2 cellular contexts compared by ENCODE assay signal in the genomic region with DNA sequence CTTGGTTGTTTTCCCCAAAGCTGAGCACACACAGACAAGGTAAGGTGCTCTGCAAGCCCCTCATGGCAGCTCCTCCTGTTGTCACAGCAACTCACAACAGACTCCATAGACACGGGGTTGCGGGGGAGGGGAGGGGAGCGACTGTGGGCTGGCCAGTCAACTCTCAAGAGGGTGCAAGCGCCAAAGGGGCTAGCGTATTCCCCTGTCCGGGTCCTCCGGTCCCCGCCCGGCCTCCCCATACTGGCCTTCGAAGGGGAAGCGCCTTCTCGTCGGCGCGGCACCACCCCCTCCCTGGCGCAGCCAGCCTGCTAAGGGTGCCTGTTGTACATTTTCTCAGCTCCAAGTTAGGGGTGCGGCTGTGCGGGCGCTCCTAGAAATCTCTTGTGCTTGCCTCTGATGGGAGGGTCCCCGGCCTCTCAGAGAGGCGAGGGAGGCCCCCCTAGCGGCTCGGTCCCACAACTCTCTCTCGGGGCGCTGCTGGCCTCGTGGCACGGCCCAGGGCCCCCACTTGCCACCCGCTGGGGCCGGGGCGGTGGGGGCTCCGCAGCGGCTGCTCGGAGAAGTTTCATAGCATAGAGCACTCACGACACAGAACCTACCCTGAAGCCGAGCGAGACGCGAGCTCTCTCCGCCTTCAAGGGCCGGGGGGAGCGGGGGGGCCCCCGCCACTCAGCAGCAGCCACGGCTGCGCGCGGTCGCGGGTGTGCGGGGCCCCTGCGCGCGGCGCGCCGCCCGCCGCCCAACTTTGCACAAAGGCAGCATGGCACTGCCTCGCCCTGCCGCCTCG.
TF ChIP-seq lines count a peak whose summit lies in the region.

No MANE protein-coding gene starts in this region.

TF ChIP-seq in PFSK-1, 5 proteins besides CTCF, POLR2A, EP300 and RAD21 (continued from another document):
- TF ChIP-seq, protein P1, sequence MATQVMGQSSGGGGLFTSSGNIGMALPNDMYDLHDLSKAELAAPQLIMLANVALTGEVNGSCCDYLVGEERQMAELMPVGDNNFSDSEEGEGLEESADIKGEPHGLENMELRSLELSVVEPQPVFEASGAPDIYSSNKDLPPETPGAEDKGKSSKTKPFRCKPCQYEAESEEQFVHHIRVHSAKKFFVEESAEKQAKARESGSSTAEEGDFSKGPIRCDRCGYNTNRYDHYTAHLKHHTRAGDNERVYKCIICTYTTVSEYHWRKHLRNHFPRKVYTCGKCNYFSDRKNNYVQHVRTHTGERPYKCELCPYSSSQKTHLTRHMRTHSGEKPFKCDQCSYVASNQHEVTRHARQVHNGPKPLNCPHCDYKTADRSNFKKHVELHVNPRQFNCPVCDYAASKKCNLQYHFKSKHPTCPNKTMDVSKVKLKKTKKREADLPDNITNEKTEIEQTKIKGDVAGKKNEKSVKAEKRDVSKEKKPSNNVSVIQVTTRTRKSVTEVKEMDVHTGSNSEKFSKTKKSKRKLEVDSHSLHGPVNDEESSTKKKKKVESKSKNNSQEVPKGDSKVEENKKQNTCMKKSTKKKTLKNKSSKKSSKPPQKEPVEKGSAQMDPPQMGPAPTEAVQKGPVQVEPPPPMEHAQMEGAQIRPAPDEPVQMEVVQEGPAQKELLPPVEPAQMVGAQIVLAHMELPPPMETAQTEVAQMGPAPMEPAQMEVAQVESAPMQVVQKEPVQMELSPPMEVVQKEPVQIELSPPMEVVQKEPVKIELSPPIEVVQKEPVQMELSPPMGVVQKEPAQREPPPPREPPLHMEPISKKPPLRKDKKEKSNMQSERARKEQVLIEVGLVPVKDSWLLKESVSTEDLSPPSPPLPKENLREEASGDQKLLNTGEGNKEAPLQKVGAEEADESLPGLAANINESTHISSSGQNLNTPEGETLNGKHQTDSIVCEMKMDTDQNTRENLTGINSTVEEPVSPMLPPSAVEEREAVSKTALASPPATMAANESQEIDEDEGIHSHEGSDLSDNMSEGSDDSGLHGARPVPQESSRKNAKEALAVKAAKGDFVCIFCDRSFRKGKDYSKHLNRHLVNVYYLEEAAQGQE (IDR thresholded peaks at IDR 0.05; ENCODE audit: insufficient read depth in 1 of 2, low read depth in 2 of 2, low read length in 2 of 2) = no peak
- no peak for TF ChIP-seq TAF1 (IDR thresholded peaks at IDR 0.05; ENCODE audit: borderline replicate concordance, insufficient read depth, low read length)

TF ChIP-seq in K562, 482 proteins besides CTCF, POLR2A, EP300 and RAD21 (continued from another document and continues in another):
- no peak for TF ChIP-seq PPARD (CRISPR knock-in tag; IDR thresholded peaks at IDR 0.05)
- peak; percentile 98 for TF ChIP-seq GATAD2B (IDR thresholded peaks at IDR 0.05; ENCODE audit: borderline replicate concordance)
- peak in 1 of 2 experiments; percentile 65 for TF ChIP-seq NRF1 (conservative IDR thresholded peaks at IDR 0.05 in 1 of 2, IDR thresholded peaks at IDR 0.05 in 1 of 2)
- TF ChIP-seq, protein P2, sequence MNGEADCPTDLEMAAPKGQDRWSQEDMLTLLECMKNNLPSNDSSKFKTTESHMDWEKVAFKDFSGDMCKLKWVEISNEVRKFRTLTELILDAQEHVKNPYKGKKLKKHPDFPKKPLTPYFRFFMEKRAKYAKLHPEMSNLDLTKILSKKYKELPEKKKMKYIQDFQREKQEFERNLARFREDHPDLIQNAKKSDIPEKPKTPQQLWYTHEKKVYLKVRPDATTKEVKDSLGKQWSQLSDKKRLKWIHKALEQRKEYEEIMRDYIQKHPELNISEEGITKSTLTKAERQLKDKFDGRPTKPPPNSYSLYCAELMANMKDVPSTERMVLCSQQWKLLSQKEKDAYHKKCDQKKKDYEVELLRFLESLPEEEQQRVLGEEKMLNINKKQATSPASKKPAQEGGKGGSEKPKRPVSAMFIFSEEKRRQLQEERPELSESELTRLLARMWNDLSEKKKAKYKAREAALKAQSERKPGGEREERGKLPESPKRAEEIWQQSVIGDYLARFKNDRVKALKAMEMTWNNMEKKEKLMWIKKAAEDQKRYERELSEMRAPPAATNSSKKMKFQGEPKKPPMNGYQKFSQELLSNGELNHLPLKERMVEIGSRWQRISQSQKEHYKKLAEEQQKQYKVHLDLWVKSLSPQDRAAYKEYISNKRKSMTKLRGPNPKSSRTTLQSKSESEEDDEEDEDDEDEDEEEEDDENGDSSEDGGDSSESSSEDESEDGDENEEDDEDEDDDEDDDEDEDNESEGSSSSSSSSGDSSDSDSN (IDR thresholded peaks at IDR 0.05; ENCODE audit: borderline replicate concordance in 1 of 2, low read depth in 2 of 2, low read length in 2 of 2) = peak in 1 of 2 experiments; percentile 9; a peak in 2 of 4 replicates
- no peak for TF ChIP-seq PHB (CRISPR knock-in tag; IDR thresholded peaks at IDR 0.05)
- TF ChIP-seq DMBX1 (CRISPR knock-in tag; IDR thresholded peaks at IDR 0.05; ENCODE audit: borderline replicate concordance) = no peak
- TF ChIP-seq, protein P3, sequence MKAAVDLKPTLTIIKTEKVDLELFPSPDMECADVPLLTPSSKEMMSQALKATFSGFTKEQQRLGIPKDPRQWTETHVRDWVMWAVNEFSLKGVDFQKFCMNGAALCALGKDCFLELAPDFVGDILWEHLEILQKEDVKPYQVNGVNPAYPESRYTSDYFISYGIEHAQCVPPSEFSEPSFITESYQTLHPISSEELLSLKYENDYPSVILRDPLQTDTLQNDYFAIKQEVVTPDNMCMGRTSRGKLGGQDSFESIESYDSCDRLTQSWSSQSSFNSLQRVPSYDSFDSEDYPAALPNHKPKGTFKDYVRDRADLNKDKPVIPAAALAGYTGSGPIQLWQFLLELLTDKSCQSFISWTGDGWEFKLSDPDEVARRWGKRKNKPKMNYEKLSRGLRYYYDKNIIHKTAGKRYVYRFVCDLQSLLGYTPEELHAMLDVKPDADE (conservative IDR thresholded peaks at IDR 0.05; ENCODE audit: control insufficient read depth, low read depth, low read length) = no peak
- TF ChIP-seq, protein P4, sequence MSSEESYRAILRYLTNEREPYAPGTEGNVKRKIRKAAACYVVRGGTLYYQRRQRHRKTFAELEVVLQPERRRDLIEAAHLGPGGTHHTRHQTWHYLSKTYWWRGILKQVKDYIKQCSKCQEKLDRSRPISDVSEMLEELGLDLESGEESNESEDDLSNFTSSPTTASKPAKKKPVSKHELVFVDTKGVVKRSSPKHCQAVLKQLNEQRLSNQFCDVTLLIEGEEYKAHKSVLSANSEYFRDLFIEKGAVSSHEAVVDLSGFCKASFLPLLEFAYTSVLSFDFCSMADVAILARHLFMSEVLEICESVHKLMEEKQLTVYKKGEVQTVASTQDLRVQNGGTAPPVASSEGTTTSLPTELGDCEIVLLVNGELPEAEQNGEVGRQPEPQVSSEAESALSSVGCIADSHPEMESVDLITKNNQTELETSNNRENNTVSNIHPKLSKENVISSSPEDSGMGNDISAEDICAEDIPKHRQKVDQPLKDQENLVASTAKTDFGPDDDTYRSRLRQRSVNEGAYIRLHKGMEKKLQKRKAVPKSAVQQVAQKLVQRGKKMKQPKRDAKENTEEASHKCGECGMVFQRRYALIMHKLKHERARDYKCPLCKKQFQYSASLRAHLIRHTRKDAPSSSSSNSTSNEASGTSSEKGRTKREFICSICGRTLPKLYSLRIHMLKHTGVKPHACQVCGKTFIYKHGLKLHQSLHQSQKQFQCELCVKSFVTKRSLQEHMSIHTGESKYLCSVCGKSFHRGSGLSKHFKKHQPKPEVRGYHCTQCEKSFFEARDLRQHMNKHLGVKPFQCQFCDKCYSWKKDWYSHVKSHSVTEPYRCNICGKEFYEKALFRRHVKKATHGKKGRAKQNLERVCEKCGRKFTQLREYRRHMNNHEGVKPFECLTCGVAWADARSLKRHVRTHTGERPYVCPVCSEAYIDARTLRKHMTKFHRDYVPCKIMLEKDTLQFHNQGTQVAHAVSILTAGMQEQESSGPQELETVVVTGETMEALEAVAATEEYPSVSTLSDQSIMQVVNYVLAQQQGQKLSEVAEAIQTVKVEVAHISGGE (CRISPR knock-in tag; IDR thresholded peaks at IDR 0.05) = no peak
- TF ChIP-seq NCOA6 (IDR thresholded peaks at IDR 0.05) = no peak
- no peak for TF ChIP-seq ZNF347 (CRISPR knock-in tag; IDR thresholded peaks at IDR 0.05; ENCODE audit: low read depth)
- TF ChIP-seq, protein P5, sequence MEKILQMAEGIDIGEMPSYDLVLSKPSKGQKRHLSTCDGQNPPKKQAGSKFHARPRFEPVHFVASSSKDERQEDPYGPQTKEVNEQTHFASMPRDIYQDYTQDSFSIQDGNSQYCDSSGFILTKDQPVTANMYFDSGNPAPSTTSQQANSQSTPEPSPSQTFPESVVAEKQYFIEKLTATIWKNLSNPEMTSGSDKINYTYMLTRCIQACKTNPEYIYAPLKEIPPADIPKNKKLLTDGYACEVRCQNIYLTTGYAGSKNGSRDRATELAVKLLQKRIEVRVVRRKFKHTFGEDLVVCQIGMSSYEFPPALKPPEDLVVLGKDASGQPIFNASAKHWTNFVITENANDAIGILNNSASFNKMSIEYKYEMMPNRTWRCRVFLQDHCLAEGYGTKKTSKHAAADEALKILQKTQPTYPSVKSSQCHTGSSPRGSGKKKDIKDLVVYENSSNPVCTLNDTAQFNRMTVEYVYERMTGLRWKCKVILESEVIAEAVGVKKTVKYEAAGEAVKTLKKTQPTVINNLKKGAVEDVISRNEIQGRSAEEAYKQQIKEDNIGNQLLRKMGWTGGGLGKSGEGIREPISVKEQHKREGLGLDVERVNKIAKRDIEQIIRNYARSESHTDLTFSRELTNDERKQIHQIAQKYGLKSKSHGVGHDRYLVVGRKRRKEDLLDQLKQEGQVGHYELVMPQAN (IDR thresholded peaks at IDR 0.05; ENCODE audit: borderline replicate concordance) = 0 out of 2 replicates have a peak, but pooled peaks have one; percentile 36
- peak; percentile 28; the same call in 1 of the 2 replicates for TF ChIP-seq EP400 (IDR thresholded peaks at IDR 0.05)
- TF ChIP-seq, protein P6, sequence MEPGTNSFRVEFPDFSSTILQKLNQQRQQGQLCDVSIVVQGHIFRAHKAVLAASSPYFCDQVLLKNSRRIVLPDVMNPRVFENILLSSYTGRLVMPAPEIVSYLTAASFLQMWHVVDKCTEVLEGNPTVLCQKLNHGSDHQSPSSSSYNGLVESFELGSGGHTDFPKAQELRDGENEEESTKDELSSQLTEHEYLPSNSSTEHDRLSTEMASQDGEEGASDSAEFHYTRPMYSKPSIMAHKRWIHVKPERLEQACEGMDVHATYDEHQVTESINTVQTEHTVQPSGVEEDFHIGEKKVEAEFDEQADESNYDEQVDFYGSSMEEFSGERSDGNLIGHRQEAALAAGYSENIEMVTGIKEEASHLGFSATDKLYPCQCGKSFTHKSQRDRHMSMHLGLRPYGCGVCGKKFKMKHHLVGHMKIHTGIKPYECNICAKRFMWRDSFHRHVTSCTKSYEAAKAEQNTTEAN (CRISPR knock-in tag; IDR thresholded peaks at IDR 0.05) = peak; percentile 63; the same call in 1 of the 2 replicates
- 0 out of 2 replicates have a peak, but pooled peaks have one; percentile 77 for TF ChIP-seq CXXC5 (CRISPR knock-in tag; IDR thresholded peaks at IDR 0.05)
- peak; percentile 78 for TF ChIP-seq FOXJ3 (CRISPR knock-in tag; IDR thresholded peaks at IDR 0.05)
- no peak for TF ChIP-seq PCBP2 (IDR thresholded peaks at IDR 0.05; ENCODE audit: low read depth, low read length, poor library complexity, severe bottlenecking)
- TF ChIP-seq NFRKB (IDR thresholded peaks at IDR 0.05; ENCODE audit: low read depth) = peak; percentile 44
- TF ChIP-seq ERF (CRISPR knock-in tag; IDR thresholded peaks at IDR 0.05) = no peak
- 0 out of 2 replicates have a peak, but pooled peaks have one; percentile 7 for TF ChIP-seq CREB1 (IDR thresholded peaks at IDR 0.05)
- TF ChIP-seq CREB1 (CRISPR knock-in tag; IDR thresholded peaks at IDR 0.05) = no peak
- peak; percentile 45; the same call in 1 of the 2 replicates for TF ChIP-seq ZBTB1 (CRISPR knock-in tag; IDR thresholded peaks at IDR 0.05; ENCODE audit: borderline replicate concordance, low read depth)
- TF ChIP-seq, protein P7, sequence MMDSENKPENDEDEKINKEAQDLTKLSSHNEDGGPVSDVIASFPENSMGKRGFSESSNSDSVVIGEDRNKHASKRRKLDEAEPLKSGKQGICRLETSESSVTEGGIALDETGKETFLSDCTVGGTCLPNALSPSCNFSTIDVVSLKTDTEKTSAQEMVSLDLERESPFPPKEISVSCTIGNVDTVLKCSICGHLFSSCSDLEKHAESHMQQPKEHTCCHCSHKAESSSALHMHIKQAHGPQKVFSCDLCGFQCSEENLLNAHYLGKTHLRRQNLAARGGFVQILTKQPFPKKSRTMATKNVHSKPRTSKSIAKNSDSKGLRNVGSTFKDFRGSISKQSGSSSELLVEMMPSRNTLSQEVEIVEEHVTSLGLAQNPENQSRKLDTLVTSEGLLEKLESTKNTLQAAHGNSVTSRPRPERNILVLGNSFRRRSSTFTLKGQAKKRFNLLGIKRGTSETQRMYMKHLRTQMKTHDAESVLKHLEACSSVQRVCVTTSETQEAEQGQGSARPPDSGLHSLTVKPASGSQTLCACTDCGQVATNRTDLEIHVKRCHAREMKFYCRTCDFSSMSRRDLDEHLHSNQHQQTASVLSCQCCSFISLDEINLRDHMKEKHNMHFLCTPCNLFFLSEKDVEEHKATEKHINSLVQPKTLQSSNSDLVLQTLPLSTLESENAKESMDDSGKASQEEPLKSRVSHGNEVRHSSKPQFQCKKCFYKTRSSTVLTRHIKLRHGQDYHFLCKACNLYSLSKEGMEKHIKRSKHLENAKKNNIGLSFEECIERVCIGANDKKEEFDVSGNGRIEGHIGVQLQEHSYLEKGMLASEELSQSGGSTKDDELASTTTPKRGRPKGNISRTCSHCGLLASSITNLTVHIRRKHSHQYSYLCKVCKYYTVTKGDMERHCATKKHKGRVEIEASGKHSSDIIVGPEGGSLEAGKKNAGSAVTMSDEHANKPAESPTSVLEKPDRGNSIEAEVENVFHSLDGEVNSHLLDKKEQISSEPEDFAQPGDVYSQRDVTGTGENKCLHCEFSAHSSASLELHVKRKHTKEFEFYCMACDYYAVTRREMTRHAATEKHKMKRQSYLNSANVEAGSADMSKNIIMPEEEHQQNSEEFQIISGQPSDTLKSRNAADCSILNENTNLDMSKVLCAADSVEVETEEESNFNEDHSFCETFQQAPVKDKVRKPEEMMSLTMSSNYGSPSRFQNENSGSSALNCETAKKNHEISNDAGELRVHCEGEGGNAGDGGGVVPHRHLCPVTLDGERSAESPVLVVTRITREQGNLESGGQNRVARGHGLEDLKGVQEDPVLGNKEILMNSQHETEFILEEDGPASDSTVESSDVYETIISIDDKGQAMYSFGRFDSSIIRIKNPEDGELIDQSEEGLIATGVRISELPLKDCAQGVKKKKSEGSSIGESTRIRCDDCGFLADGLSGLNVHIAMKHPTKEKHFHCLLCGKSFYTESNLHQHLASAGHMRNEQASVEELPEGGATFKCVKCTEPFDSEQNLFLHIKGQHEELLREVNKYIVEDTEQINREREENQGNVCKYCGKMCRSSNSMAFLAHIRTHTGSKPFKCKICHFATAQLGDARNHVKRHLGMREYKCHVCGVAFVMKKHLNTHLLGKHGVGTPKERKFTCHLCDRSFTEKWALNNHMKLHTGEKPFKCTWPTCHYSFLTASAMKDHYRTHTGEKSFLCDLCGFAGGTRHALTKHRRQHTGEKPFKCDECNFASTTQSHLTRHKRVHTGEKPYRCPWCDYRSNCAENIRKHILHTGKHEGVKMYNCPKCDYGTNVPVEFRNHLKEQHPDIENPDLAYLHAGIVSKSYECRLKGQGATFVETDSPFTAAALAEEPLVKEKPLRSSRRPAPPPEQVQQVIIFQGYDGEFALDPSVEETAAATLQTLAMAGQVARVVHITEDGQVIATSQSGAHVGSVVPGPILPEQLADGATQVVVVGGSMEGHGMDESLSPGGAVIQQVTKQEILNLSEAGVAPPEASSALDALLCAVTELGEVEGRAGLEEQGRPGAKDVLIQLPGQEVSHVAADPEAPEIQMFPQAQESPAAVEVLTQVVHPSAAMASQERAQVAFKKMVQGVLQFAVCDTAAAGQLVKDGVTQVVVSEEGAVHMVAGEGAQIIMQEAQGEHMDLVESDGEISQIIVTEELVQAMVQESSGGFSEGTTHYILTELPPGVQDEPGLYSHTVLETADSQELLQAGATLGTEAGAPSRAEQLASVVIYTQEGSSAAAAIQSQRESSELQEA (IDR thresholded peaks at IDR 0.05; ENCODE audit: low read depth) = peak; percentile 80
